ENCODE assay signal across 9 cellular contexts in genomic region chr6:43645613-43645964, GRCh38. TPM values are rescaled to one million over a fixed set of nuclear protein-coding genes. Genes with fewer than 3 reads are reported as not detected.
A peak's percentile ranks its signal among the peaks of the same experiment; 100 is the strongest.
DNase-seq lines count a peak whose midpoint lies in the region; ATAC-seq, FAIRE-seq and TF ChIP-seq lines count a peak whose summit lies in the region.
"Had no signal": no experiment of that assay in that cellular context is flagged by ENCODE, and none has a peak within 500 bp of the region (broad histone marks: within the 10 kb centered on the region; RNA-seq: fewer than 3 reads in every experiment).

No MANE protein-coding gene starts in this region.

- peaks cover 8 to 20% of the 10 kb centered on the region in 2 donors for H3K4me1 Mint-ChIP-seq in effector memory CD8-positive, alpha-beta T cell (ENCODE audit: low read depth in 2 of 2)
- peaks cover 12 to 30% (median 17%) of the 10 kb centered on the region in 4 donors for H3K4me1 Mint-ChIP-seq in naive thymus-derived CD8-positive, alpha-beta T cell

- POLR2A ChIA-PET in naive thymus-derived CD8-positive, alpha-beta T cell (lab: Charles Lee): interaction anchor here (0.9 to 2.3 kb wide), 4 partner anchors 9 to 22 kb away, joined by 3 to 8 read pairs (median 7); partner anchors contain the start of genes GTPBP2 and MAD2L1BP

- ATAC-seq in HG03196 (IDR thresholded peaks at IDR 0.05; ENCODE audit: unreplicated experiment) (peak; percentile 17), HG03520 (IDR thresholded peaks at IDR 0.05; ENCODE audit: unreplicated experiment) (no peak)
- peak; percentile 12 for ATAC-seq in effector memory CD8-positive, alpha-beta T cell (replicated peaks)
- no peak for ATAC-seq in naive thymus-derived CD8-positive, alpha-beta T cell

- H3K27ac ChIP-seq in 22Rv1: peak overlapping the region; percentile 44

- no peak for DNase-seq in effector memory CD8-positive, alpha-beta T cell
- DNase-seq in naive thymus-derived CD8-positive, alpha-beta T cell: no peak
- DNase-seq in NCI-H82 treated with DMSO at 0.1 percent for 48 hours (lab: John Stamatoyannopoulos, UW; ENCODE audit: unreplicated experiment): no peak
- DNase-seq in H54 (ENCODE audit: insufficient read length, low spot score): no peak
- DNase-seq in NCI-H1436 (lab: John Stamatoyannopoulos, UW): no peak
- DNase-seq: NCI-H2107 had no signal

- no peaks in the 10 kb centered on the region for H3K9me3 Mint-ChIP-seq in effector memory CD8-positive, alpha-beta T cell
- H3K9me3 Mint-ChIP-seq in naive thymus-derived CD8-positive, alpha-beta T cell: no peaks in the 10 kb centered on the region

- peak overlapping the region; percentile 73 to 75 for H3K4me3 Mint-ChIP-seq in effector memory CD8-positive, alpha-beta T cell
- H3K4me3 Mint-ChIP-seq in naive thymus-derived CD8-positive, alpha-beta T cell: peak overlapping the region; percentile 76 to 90 (median 82)

- no peak overlapping the region for H3K27ac Mint-ChIP-seq in effector memory CD8-positive, alpha-beta T cell
- H3K27ac Mint-ChIP-seq in naive thymus-derived CD8-positive, alpha-beta T cell: peak overlapping the region in 8 of 10 donors; percentile 9 to 81 (median 54)

- no peak for FAIRE-seq in H54 (lab: Jason Lieb, UNC)

- no peaks in the 10 kb centered on the region for H3K27me3 Mint-ChIP-seq in effector memory CD8-positive, alpha-beta T cell
- H3K27me3 Mint-ChIP-seq in naive thymus-derived CD8-positive, alpha-beta T cell: no peaks in the 10 kb centered on the region

- TF ChIP-seq POLR2A in H54 (IDR thresholded peaks at IDR 0.05; ENCODE audit: low read depth, low read length): no peak

- no peak for TF ChIP-seq CTCF in 22Rv1 (IDR thresholded peaks at IDR 0.05)

- H3K36me3 Mint-ChIP-seq in effector memory CD8-positive, alpha-beta T cell (ENCODE audit: insufficient read depth): peaks cover 7% of the 10 kb centered on the region
- peaks cover 0 to 26% (median under 1%) of the 10 kb centered on the region in 3 donors for H3K36me3 Mint-ChIP-seq in naive thymus-derived CD8-positive, alpha-beta T cell

RNA-seq across cellular contexts. Expression of gene RSPH9, which starts 0.8 kb away (rescaled TPM):
- total RNA-seq in naive thymus-derived CD8-positive, alpha-beta T cell: not detected
- polyA plus RNA-seq in naive thymus-derived CD8-positive, alpha-beta T cell: 1 to 10 TPM in 1 of 3 donors, under 1 TPM in 2; 0.44 to 1.1 (median 0.86) TPM

RNA-seq across cellular contexts. Expression of gene MAD2L1BP, which starts 9.9 kb away (rescaled TPM):
- total RNA-seq in naive thymus-derived CD8-positive, alpha-beta T cell: 10 to 100 TPM; 30.3 to 32.9 TPM
- 10 to 100 TPM; 12.5 to 19.6 (median 17.9) TPM for polyA plus RNA-seq in naive thymus-derived CD8-positive, alpha-beta T cell

RNA-seq across cellular contexts. Expression of gene GTPBP2, which starts 16.5 kb away (rescaled TPM):
- 10 to 100 TPM; 71.6 to 75.7 TPM for total RNA-seq in naive thymus-derived CD8-positive, alpha-beta T cell
- polyA plus RNA-seq in naive thymus-derived CD8-positive, alpha-beta T cell: 1 to 10 TPM; 1.1 to 2.6 (median 1.7) TPM

RNA-seq across cellular contexts. Expression of gene MRPS18A, which starts 42.0 kb away (rescaled TPM):
- 10 to 100 TPM; 28.9 to 30.6 TPM for total RNA-seq in naive thymus-derived CD8-positive, alpha-beta T cell
- 10 to 100 TPM; 53.1 to 63.1 (median 53.7) TPM for polyA plus RNA-seq in naive thymus-derived CD8-positive, alpha-beta T cell

Comparison
In these comparisons a context has a peak if more than half of its experiments do, and no peak if none do; other contexts are left out.
1. ATAC-seq: peak in HG03196 (single experiment) and effector memory CD8-positive, alpha-beta T cell (single experiment); none in naive thymus-derived CD8-positive, alpha-beta T cell (0 of 2) and HG03520 (single experiment).
2. H3K27ac Mint-ChIP-seq: peak in naive thymus-derived CD8-positive, alpha-beta T cell (8 of 10); none in effector memory CD8-positive, alpha-beta T cell (0 of 2).